ENCODE assay signal across 1 cellular context in the genomic region with DNA sequence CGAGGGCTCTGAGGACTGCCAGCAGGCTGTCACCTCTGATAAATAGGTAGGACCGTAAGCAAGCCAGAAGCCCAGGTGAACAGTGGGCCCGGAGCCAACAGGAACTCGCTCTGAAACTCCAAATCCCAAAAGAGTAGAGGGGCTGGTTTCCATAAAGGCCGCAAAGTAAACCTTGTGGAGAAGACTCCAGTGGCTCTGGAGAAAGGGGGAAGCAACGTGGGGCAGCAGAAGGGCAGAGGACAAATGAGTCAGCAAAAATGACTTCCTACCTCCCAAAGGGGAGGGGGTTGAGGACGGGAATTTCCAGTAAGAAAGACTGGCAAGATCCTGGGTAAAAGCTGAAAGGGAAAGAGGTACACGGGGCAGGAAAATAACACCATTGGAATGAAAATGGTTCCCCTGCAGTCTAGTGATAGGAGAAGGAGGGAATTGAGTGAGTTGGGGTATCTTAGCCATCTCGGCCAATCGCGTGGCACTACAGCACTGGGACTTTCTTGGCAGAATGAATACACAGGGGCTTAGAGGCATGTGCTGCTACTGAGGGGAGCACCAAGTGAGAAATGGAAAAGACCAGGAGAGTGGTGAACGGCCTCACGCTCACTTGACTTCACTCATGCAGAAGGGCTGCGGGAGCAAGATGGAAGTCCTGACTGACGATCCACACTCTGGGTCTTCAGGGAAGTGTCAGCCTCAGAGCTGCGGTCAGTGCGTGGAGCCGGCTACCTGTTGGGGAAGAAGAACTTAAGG.
TF ChIP-seq lines count a peak whose summit lies in the region.

No MANE protein-coding gene starts in this region.

TF ChIP-seq in K562, 482 proteins besides CTCF, POLR2A, EP300 and RAD21 (continued from another document and continues in another):
- TF ChIP-seq FOXJ3 (CRISPR knock-in tag; IDR thresholded peaks at IDR 0.05) (no peak), ZFPM2 (CRISPR knock-in tag; IDR thresholded peaks at IDR 0.05) (no peak), PTRF (tag; IDR thresholded peaks at IDR 0.05) (peak; percentile 52; the same call in 1 of the 2 replicates), KLF16 (IDR thresholded peaks at IDR 0.05) (no peak), U2AF1 (optimal IDR thresholded peaks at IDR 0.05; ENCODE audit: low read depth, low read length) (no peak), SMAD4 (CRISPR knock-in tag; conservative IDR thresholded peaks at IDR 0.05) (peak; percentile 63; the same call in 1 of the 2 replicates), SMC3 (conservative IDR thresholded peaks at IDR 0.05; ENCODE audit: insufficient read depth, low read depth, low read length) (no peak), ZBTB11 (CRISPR knock-in tag; IDR thresholded peaks at IDR 0.05) (0 out of 6 replicates have a peak, but pooled peaks of 1 of the 3 experiments have one; percentile 31), KDM1A (IDR thresholded peaks at IDR 0.05) (no peak), ZFP30 (CRISPR knock-in tag; IDR thresholded peaks at IDR 0.05; ENCODE audit: borderline replicate concordance) (no peak), ZBTB8A (IDR thresholded peaks at IDR 0.05; ENCODE audit: partially characterized antibody) (no peak), EP400 (IDR thresholded peaks at IDR 0.05) (peak; percentile 36; the same call in 1 of the 2 replicates), ZNF696 (CRISPR knock-in tag; conservative IDR thresholded peaks at IDR 0.05) (no peak), CBFA2T2 (conservative IDR thresholded peaks at IDR 0.05) (no peak), TAF7 (tag; IDR thresholded peaks at IDR 0.05) (peak; percentile 63; the same call in 1 of the 2 replicates), L3MBTL2 (IDR thresholded peaks at IDR 0.05) (peak; percentile 50; the same call in 1 of the 2 replicates), CHD2 (IDR thresholded peaks at IDR 0.05; ENCODE audit: low read depth, low read length) (no peak), PURB (CRISPR knock-in tag; IDR thresholded peaks at IDR 0.05; ENCODE audit: low read depth) (no peak), EHMT2 (IDR thresholded peaks at IDR 0.05) (0 out of 2 replicates have a peak, but pooled peaks have one; percentile 7), TGIF2 (CRISPR knock-in tag; IDR thresholded peaks at IDR 0.05) (no peak), NBN (IDR thresholded peaks at IDR 0.05; ENCODE audit: low read depth) (0 out of 2 replicates have a peak, but pooled peaks have one; percentile 33), HMG20B (CRISPR knock-in tag; IDR thresholded peaks at IDR 0.05) (no peak), SMARCA4 (IDR thresholded peaks at IDR 0.05) (peak; percentile 59), MIER1 (IDR thresholded peaks at IDR 0.05; ENCODE audit: low read depth) (no peak), ATF2 (CRISPR knock-in tag; IDR thresholded peaks at IDR 0.05) (no peak), ZBED1 (IDR thresholded peaks at IDR 0.05) (no peak), PTTG1 (tag; IDR thresholded peaks at IDR 0.05; ENCODE audit: low read depth) (peak; percentile 45), TAF1 (IDR thresholded peaks at IDR 0.05; ENCODE audit: control insufficient read depth, extremely low read depth, insufficient read depth, low read length, severe bottlenecking) (peak; percentile 75)
- TF ChIP-seq, protein P1, sequence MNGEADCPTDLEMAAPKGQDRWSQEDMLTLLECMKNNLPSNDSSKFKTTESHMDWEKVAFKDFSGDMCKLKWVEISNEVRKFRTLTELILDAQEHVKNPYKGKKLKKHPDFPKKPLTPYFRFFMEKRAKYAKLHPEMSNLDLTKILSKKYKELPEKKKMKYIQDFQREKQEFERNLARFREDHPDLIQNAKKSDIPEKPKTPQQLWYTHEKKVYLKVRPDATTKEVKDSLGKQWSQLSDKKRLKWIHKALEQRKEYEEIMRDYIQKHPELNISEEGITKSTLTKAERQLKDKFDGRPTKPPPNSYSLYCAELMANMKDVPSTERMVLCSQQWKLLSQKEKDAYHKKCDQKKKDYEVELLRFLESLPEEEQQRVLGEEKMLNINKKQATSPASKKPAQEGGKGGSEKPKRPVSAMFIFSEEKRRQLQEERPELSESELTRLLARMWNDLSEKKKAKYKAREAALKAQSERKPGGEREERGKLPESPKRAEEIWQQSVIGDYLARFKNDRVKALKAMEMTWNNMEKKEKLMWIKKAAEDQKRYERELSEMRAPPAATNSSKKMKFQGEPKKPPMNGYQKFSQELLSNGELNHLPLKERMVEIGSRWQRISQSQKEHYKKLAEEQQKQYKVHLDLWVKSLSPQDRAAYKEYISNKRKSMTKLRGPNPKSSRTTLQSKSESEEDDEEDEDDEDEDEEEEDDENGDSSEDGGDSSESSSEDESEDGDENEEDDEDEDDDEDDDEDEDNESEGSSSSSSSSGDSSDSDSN (IDR thresholded peaks at IDR 0.05; ENCODE audit: borderline replicate concordance in 1 of 2, low read depth in 2 of 2, low read length in 2 of 2) = no peak
- TF ChIP-seq, protein P2, sequence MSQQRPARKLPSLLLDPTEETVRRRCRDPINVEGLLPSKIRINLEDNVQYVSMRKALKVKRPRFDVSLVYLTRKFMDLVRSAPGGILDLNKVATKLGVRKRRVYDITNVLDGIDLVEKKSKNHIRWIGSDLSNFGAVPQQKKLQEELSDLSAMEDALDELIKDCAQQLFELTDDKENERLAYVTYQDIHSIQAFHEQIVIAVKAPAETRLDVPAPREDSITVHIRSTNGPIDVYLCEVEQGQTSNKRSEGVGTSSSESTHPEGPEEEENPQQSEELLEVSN (IDR thresholded peaks at IDR 0.05; ENCODE audit: borderline replicate concordance in 1 of 2, extremely low read depth in 1 of 2, insufficient read depth in 1 of 2, insufficient read length in 1 of 2, low read depth in 1 of 2, low read length in 1 of 2, poor library complexity in 1 of 2, severe bottlenecking in 1 of 2) = no peak
- TF ChIP-seq, protein P3, sequence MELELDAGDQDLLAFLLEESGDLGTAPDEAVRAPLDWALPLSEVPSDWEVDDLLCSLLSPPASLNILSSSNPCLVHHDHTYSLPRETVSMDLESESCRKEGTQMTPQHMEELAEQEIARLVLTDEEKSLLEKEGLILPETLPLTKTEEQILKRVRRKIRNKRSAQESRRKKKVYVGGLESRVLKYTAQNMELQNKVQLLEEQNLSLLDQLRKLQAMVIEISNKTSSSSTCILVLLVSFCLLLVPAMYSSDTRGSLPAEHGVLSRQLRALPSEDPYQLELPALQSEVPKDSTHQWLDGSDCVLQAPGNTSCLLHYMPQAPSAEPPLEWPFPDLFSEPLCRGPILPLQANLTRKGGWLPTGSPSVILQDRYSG (tag; conservative IDR thresholded peaks at IDR 0.05; ENCODE audit: low read depth) = peak; percentile 63; the same call in 1 of the 2 replicates
- TF ChIP-seq, protein P4, sequence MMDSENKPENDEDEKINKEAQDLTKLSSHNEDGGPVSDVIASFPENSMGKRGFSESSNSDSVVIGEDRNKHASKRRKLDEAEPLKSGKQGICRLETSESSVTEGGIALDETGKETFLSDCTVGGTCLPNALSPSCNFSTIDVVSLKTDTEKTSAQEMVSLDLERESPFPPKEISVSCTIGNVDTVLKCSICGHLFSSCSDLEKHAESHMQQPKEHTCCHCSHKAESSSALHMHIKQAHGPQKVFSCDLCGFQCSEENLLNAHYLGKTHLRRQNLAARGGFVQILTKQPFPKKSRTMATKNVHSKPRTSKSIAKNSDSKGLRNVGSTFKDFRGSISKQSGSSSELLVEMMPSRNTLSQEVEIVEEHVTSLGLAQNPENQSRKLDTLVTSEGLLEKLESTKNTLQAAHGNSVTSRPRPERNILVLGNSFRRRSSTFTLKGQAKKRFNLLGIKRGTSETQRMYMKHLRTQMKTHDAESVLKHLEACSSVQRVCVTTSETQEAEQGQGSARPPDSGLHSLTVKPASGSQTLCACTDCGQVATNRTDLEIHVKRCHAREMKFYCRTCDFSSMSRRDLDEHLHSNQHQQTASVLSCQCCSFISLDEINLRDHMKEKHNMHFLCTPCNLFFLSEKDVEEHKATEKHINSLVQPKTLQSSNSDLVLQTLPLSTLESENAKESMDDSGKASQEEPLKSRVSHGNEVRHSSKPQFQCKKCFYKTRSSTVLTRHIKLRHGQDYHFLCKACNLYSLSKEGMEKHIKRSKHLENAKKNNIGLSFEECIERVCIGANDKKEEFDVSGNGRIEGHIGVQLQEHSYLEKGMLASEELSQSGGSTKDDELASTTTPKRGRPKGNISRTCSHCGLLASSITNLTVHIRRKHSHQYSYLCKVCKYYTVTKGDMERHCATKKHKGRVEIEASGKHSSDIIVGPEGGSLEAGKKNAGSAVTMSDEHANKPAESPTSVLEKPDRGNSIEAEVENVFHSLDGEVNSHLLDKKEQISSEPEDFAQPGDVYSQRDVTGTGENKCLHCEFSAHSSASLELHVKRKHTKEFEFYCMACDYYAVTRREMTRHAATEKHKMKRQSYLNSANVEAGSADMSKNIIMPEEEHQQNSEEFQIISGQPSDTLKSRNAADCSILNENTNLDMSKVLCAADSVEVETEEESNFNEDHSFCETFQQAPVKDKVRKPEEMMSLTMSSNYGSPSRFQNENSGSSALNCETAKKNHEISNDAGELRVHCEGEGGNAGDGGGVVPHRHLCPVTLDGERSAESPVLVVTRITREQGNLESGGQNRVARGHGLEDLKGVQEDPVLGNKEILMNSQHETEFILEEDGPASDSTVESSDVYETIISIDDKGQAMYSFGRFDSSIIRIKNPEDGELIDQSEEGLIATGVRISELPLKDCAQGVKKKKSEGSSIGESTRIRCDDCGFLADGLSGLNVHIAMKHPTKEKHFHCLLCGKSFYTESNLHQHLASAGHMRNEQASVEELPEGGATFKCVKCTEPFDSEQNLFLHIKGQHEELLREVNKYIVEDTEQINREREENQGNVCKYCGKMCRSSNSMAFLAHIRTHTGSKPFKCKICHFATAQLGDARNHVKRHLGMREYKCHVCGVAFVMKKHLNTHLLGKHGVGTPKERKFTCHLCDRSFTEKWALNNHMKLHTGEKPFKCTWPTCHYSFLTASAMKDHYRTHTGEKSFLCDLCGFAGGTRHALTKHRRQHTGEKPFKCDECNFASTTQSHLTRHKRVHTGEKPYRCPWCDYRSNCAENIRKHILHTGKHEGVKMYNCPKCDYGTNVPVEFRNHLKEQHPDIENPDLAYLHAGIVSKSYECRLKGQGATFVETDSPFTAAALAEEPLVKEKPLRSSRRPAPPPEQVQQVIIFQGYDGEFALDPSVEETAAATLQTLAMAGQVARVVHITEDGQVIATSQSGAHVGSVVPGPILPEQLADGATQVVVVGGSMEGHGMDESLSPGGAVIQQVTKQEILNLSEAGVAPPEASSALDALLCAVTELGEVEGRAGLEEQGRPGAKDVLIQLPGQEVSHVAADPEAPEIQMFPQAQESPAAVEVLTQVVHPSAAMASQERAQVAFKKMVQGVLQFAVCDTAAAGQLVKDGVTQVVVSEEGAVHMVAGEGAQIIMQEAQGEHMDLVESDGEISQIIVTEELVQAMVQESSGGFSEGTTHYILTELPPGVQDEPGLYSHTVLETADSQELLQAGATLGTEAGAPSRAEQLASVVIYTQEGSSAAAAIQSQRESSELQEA (IDR thresholded peaks at IDR 0.05; ENCODE audit: low read depth) = no peak
- TF ChIP-seq, protein P5, sequence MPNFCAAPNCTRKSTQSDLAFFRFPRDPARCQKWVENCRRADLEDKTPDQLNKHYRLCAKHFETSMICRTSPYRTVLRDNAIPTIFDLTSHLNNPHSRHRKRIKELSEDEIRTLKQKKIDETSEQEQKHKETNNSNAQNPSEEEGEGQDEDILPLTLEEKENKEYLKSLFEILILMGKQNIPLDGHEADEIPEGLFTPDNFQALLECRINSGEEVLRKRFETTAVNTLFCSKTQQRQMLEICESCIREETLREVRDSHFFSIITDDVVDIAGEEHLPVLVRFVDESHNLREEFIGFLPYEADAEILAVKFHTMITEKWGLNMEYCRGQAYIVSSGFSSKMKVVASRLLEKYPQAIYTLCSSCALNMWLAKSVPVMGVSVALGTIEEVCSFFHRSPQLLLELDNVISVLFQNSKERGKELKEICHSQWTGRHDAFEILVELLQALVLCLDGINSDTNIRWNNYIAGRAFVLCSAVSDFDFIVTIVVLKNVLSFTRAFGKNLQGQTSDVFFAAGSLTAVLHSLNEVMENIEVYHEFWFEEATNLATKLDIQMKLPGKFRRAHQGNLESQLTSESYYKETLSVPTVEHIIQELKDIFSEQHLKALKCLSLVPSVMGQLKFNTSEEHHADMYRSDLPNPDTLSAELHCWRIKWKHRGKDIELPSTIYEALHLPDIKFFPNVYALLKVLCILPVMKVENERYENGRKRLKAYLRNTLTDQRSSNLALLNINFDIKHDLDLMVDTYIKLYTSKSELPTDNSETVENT (CRISPR knock-in tag; IDR thresholded peaks at IDR 0.05) = no peak
- TF ChIP-seq, protein P6, sequence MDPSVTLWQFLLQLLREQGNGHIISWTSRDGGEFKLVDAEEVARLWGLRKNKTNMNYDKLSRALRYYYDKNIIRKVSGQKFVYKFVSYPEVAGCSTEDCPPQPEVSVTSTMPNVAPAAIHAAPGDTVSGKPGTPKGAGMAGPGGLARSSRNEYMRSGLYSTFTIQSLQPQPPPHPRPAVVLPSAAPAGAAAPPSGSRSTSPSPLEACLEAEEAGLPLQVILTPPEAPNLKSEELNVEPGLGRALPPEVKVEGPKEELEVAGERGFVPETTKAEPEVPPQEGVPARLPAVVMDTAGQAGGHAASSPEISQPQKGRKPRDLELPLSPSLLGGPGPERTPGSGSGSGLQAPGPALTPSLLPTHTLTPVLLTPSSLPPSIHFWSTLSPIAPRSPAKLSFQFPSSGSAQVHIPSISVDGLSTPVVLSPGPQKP (CRISPR knock-in tag; IDR thresholded peaks at IDR 0.05) = no peak
